Comparison of ENCODE assay signal across 26 cellular contexts in genomic region chr6:85300581-85300980, GRCh38.
"Had no signal": no experiment of that assay in that cellular context is flagged by ENCODE, and none has a peak within 500 bp of the region (broad histone marks: within the 10 kb centered on the region; RNA-seq: fewer than 3 reads in every experiment).

No MANE protein-coding gene starts in this region.

- DNase-seq: activated B cell treated with CpG ODN at 0.5 μM for 24 hours; activated CD4-positive, alpha-beta T cell treated with anti-CD3 and anti-CD28 coated beads for 48 hours; activated CD4-positive, alpha-beta T cell treated with anti-CD3 and anti-CD28 coated beads, Interleukin-2, amount 50 U/mL, for 1 hour; activated CD4-positive, alpha-beta T cell treated with anti-CD3 and anti-CD28 coated beads, Interleukin-2, amount 50 U/mL, for 48 hours; activated CD8-positive, alpha-beta memory T cell treated with anti-CD3 and anti-CD28 coated beads for 24 hours; activated CD8-positive, alpha-beta T cell treated with anti-CD3 and anti-CD28 coated beads for 36 hours; activated effector memory CD4-positive, alpha-beta T cell treated with Interleukin-2 at 50 U/mL for 16 hours; activated gamma-delta T cell treated with Interleukin-2 at 50 U/mL for 16 hours; activated naive CD4-positive, alpha-beta T cell treated with anti-CD3 and anti-CD28 coated beads, Interleukin-2, amount 50 U/mL, for 16 hours; activated naive CD4-positive, alpha-beta T cell treated with Interleukin-2 at 50 U/mL for 16 hours; activated T-cell treated with anti-CD3 and anti-CD28 coated beads, Interleukin-2, amount 50 U/mL, for 4 hours; amniotic stem cell; anterior cingulate cortex; brain microvascular endothelial cell; dorsolateral prefrontal cortex; effector memory CD4-positive, alpha-beta T cell; endodermal cell; foreskin fibroblast; T-helper 1 cell; T-helper 17 cell; T1000; WERI-Rb-1 had no signal

- H3K27ac ChIP-seq: brain microvascular endothelial cell, coronary artery, dorsolateral prefrontal cortex, WERI-Rb-1 had no signal

- H3K27me3 ChIP-seq: brain microvascular endothelial cell had no signal

- H3K4me3 ChIP-seq: coronary artery, dorsolateral prefrontal cortex had no signal

- ATAC-seq: activated CD4-positive, CD25-positive, alpha-beta regulatory T cell treated with anti-CD3 and anti-CD28 coated beads, Interleukin-2, amount 50 U/mL, for 24 hours; activated CD8-positive, alpha-beta T cell treated with anti-CD3 and anti-CD28 coated beads for 36 hours; activated T-cell treated with anti-CD3 and anti-CD28 coated beads, Interleukin-2, amount 50 U/mL, for 4 hours; activated T-helper 17 cell treated with anti-CD3 and anti-CD28 coated beads, Interleukin-2, amount 50 U/mL, for 72 hours; esophagus mucosa; T-helper 17 cell had no signal

- H3K36me3 ChIP-seq: brain microvascular endothelial cell, WERI-Rb-1 had no signal
